9 cellular contexts compared by ENCODE assay signal in the genomic region with DNA sequence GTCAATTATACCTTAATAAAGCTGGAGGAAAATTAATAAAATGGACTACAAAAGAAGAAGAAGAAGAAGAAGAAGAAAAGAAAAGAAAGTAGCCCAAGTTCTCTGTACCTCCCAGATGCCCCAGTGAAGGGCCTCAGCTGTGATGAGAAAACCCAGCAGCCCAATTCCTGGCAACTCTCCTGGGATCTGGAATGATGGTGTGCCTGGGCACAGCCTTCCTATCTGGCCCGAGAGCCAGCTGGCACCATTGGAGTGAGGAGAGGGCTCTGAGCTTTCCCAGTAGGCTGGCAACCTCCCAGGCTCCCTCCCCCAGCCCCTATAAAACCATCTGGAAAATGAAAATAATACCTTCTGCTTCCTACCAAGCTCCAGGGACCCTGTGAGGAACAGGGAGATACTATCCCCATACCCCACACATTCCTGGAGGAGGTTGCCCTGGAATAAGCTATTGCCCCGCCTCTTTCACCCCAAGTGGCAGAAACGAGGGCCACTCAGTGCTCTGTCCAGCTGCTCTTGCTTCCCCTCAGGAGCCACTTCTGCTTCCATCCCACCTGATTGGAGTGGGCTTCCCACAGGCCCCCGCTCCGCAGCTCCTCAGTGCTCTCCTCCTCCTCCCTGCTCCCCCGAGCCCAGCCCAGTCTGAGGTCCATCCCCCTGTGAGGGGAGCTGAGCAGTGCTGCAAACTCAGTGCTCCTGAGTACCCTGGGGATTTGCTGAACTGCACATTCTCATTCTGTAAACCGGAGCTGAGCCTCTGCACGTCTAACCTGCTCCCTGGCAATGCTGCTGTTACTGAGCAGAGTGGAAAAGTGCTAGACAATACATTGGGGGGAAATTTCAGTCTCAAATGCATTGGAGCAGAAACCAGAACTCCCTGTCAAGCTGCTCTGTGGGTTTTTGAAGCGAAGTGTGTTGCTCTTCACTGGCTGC.
DNase-seq lines count a peak whose midpoint lies in the region; TF ChIP-seq lines count a peak whose summit lies in the region.
"Had no signal": no experiment of that assay in that cellular context is flagged by ENCODE, and none has a peak within 500 bp of the region (broad histone marks: within the 10 kb centered on the region; RNA-seq: fewer than 3 reads in every experiment).

No MANE protein-coding gene starts in this region.

- H3K27me3 ChIP-seq in mammary epithelial cell (ENCODE audit: insufficient read depth, low read length) (no peaks in the 10 kb centered on the region), breast epithelium (no peaks in the 10 kb centered on the region), left ventricle myocardium inferior (ENCODE audit: low read depth) (no peaks in the 10 kb centered on the region)

- CTCF ChIA-PET in mammary epithelial cell (lab: Charles Lee; ENCODE audit: low non-redundant PET): no interaction called here

- no peaks in the 10 kb centered on the region for H3K79me2 ChIP-seq in mammary epithelial cell (ENCODE audit: insufficient read depth, low read length)

- in situ Hi-C loops in mammary epithelial cell (cut with MboI; ENCODE audit: low sequenced_read_pairs in 2 of 2): no loop called here

- no peaks in the 10 kb centered on the region for H3K4me1 ChIP-seq in mammary epithelial cell (ENCODE audit: insufficient read depth, low read length)
- H3K4me1 ChIP-seq in breast epithelium: no peaks in the 10 kb centered on the region
- H3K4me1 ChIP-seq in left ventricle myocardium inferior: peaks cover 24% of the 10 kb centered on the region

- no peak overlapping the region for H3K4me3 ChIP-seq in mammary epithelial cell (replicated peaks in 1 of 3; ENCODE audit: insufficient read depth in 1 of 3, low read depth in 2 of 3, low read length in 3 of 3)
- H3K4me3 ChIP-seq in breast epithelium: no peak overlapping the region
- peak overlapping the region; percentile 36 for H3K4me3 ChIP-seq in left ventricle myocardium inferior

- H3K36me3 ChIP-seq in mammary epithelial cell (ENCODE audit: insufficient read depth, low read length): no peaks in the 10 kb centered on the region
- no peaks in the 10 kb centered on the region for H3K36me3 ChIP-seq in breast epithelium
- no peaks in the 10 kb centered on the region for H3K36me3 ChIP-seq in left ventricle myocardium inferior

- intact Hi-C loops in mammary epithelial cell (cut with micrococcal nuclease): no loop called here
- intact Hi-C loops in breast epithelium (cut with DNase I; ENCODE audit: low total_unique reads): no loop called here
- intact Hi-C loops in left ventricle myocardium inferior (cut with micrococcal nuclease): no loop called here

- H4K20me1 ChIP-seq in mammary epithelial cell (ENCODE audit: insufficient read depth, low read length): no peaks in the 10 kb centered on the region

- 15% methylated on average over 8 of the region's 9 CpGs for WGBS in mammary epithelial cell (ENCODE audit: low coverage, missing lambda C conversion rate)

- H3K9me3 ChIP-seq in mammary epithelial cell (replicated peaks; ENCODE audit: insufficient read depth, low read length) (no peaks in the 10 kb centered on the region), breast epithelium (no peaks in the 10 kb centered on the region), left ventricle myocardium inferior (replicated peaks) (no peaks in the 10 kb centered on the region)

- no peak overlapping the region for H3K4me2 ChIP-seq in mammary epithelial cell (ENCODE audit: insufficient read depth, low read depth, low read length)

- H2AFZ ChIP-seq in mammary epithelial cell (ENCODE audit: low read depth, low read length): peak overlapping the region; percentile 11

- BruUV-seq in mammary epithelial cell (replicated peaks; lab: Mats Ljungman, UMichigan): no TSS peak

- H3K9ac ChIP-seq in mammary epithelial cell (ENCODE audit: insufficient read depth, low read length): no peak overlapping the region

- TF ChIP-seq POLR2A in breast epithelium (IDR thresholded peaks at IDR 0.05): no peak

- DNase-seq in mammary epithelial cell: no peak
- no peak for DNase-seq in breast epithelium (ENCODE audit: low spot score in 2 of 2)
- DNase-seq in NCI-H446 treated with DMSO at 0.1 percent for 48 hours (lab: John Stamatoyannopoulos, UW): peak; percentile 96
- peak; percentile 60 for DNase-seq in left ventricle myocardium inferior
- DNase-seq in HK-2 (ENCODE audit: unreplicated experiment): no peak
- no peak for DNase-seq in KG1 (lab: John Stamatoyannopoulos, UW)
- no peak for DNase-seq in NCI-H526 (lab: John Stamatoyannopoulos, UW)
- DNase-seq in NCI-H748 (lab: John Stamatoyannopoulos, UW; ENCODE audit: unreplicated experiment): no peak
- DNase-seq: SHP77 had no signal

- dilution Hi-C loops in mammary epithelial cell (cut with HindIII; ENCODE audit: low sequenced_read_pairs): no loop called here

- H3K27ac ChIP-seq in mammary epithelial cell (ENCODE audit: insufficient read depth, low read depth, low read length): no peak overlapping the region
- H3K27ac ChIP-seq in breast epithelium: no peak overlapping the region
- peak overlapping the region; percentile 73 for H3K27ac ChIP-seq in left ventricle myocardium inferior (replicated peaks)

- no peak for TF ChIP-seq CTCF in mammary epithelial cell (conservative IDR thresholded peaks at IDR 0.05 in 1 of 2, IDR thresholded peaks at IDR 0.05 in 1 of 2; ENCODE audit: extremely low read depth in 1 of 2, insufficient read depth in 1 of 2, low read depth in 1 of 2, low read length in 2 of 2)
- no peak for TF ChIP-seq CTCF in breast epithelium (IDR thresholded peaks at IDR 0.05)
- TF ChIP-seq CTCF in left ventricle myocardium inferior (IDR thresholded peaks at IDR 0.05; ENCODE audit: borderline replicate concordance): no peak

Comparison
In these comparisons a context has a peak if more than half of its experiments do, and no peak if none do; other contexts are left out.
1. DNase-seq: peak in NCI-H446 treated with DMSO at 0.1 percent for 48 hours (single experiment) and left ventricle myocardium inferior (single experiment); none in mammary epithelial cell (single experiment), breast epithelium (0 of 2), HK-2 (single experiment), KG1 (single experiment), NCI-H526 (0 of 2) and NCI-H748 (single experiment).